In the genomic region with DNA sequence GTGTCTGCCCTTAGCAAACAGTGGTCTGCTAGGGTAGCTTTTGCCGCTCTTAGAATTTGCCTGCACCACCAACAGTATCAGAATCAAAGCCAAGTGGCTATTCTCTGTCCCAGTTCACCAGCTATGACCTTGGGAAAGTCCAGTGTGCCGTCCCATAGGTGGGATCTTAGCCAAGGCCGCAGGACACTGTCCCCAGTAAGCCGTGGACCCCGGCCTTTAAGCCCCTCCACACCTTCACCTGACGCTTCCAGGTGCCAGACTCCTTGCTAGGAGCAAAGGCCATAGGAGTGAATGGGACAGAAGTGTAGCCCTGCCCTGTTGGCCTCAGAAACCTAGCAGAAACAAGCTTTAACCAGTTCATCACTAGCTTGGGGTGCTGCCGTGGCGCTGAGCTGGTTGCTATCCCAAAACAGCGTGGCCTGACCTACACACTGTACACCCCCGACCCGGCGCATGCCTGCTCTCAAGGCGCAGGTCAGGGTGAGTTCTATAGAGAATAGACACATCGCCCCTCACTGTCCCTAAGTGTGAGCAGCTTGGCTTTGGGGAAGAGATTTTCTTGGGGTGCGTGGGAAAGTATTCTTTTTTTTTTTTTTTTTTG, we compare ENCODE assay signal across 1 cellular context.
TF ChIP-seq lines count a peak whose summit lies in the region.

No MANE protein-coding gene starts in this region.

TF ChIP-seq in GM23338, 12 proteins besides CTCF, POLR2A, EP300 and RAD21 (continued from another document):
- TF ChIP-seq ZNF462 (CRISPR knock-in tag; IDR thresholded peaks at IDR 0.05), result no peak
- no peak for TF ChIP-seq POLR2AphosphoS5 (IDR thresholded peaks at IDR 0.05; ENCODE audit: low read depth)
- TF ChIP-seq, protein P1, sequence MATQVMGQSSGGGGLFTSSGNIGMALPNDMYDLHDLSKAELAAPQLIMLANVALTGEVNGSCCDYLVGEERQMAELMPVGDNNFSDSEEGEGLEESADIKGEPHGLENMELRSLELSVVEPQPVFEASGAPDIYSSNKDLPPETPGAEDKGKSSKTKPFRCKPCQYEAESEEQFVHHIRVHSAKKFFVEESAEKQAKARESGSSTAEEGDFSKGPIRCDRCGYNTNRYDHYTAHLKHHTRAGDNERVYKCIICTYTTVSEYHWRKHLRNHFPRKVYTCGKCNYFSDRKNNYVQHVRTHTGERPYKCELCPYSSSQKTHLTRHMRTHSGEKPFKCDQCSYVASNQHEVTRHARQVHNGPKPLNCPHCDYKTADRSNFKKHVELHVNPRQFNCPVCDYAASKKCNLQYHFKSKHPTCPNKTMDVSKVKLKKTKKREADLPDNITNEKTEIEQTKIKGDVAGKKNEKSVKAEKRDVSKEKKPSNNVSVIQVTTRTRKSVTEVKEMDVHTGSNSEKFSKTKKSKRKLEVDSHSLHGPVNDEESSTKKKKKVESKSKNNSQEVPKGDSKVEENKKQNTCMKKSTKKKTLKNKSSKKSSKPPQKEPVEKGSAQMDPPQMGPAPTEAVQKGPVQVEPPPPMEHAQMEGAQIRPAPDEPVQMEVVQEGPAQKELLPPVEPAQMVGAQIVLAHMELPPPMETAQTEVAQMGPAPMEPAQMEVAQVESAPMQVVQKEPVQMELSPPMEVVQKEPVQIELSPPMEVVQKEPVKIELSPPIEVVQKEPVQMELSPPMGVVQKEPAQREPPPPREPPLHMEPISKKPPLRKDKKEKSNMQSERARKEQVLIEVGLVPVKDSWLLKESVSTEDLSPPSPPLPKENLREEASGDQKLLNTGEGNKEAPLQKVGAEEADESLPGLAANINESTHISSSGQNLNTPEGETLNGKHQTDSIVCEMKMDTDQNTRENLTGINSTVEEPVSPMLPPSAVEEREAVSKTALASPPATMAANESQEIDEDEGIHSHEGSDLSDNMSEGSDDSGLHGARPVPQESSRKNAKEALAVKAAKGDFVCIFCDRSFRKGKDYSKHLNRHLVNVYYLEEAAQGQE (IDR thresholded peaks at IDR 0.05; ENCODE audit: unreplicated experiment), result no peak
- TF ChIP-seq ETS1 (IDR thresholded peaks at IDR 0.05), result no peak
- TF ChIP-seq ZNF331 (CRISPR knock-in tag; IDR thresholded peaks at IDR 0.05; ENCODE audit: low read depth), result no peak
- TF ChIP-seq EZH2phosphoT487 (IDR thresholded peaks at IDR 0.05; ENCODE audit: unreplicated experiment), result no peak
- TF ChIP-seq CREB1 (CRISPR knock-in tag; IDR thresholded peaks at IDR 0.05; ENCODE audit: low read depth), result no peak
- TF ChIP-seq STAT1 (IDR thresholded peaks at IDR 0.05; ENCODE audit: unreplicated experiment), result no peak
TF ChIP-seq in GM23338: peak in this region for 0.
